8 cellular contexts compared by ENCODE assay signal in the genomic region with DNA sequence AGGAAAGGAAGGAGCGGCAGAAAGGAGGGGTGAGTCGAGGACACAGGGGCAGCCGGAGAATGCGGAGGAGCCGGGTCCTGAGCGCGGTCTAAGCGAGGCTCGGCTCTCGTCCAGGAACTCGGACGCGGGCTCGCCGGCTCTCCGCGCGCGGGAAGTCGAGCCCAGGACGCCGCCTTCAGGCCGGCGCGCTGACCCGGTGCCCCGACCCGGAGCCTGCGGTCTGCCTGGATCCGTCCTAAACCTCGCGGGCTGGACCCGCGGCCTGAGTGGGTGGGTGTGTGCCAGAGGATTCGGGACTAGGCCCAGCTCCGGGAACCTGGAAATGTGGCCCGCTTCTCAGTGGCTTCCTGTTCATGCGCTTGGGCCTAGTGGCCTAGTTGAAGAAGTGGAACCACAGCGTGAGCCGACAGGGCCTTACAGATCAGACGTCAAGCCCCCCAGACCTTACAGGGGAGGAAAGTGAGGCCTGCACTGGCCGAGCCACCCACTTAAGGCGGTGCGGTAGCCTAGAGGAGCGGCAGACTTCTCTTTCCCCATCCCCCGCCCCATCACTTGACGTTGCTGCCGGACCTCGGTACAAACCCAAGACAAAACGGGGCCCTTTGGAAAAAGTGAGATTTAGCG. TPM values are rescaled to one million over a fixed set of nuclear protein-coding genes. Genes with fewer than 3 reads are reported as not detected.
DNase-seq lines count a peak whose midpoint lies in the region; ATAC-seq and TF ChIP-seq lines count a peak whose summit lies in the region.

No MANE protein-coding gene starts in this region.

- peak; percentile 18 for DNase-seq in stimulated activated CD4-positive, alpha-beta T cell treated with anti-CD3 and anti-CD28 coated beads, Interleukin-15, amount 100 ng/mL, for 24 hours
- DNase-seq in stimulated activated CD4-positive, alpha-beta T cell treated with anti-CD3 and anti-CD28 coated beads, Interleukin-4, amount 100 ng/mL, for 4 hours: no peak
- peak; percentile 36 for DNase-seq in activated CD4-positive, alpha-beta memory T cell treated with anti-CD3 and anti-CD28 coated beads, Interleukin-2, amount 10 ng/mL, durations not matched to agents 7 days and 5 days
- DNase-seq in foreskin keratinocyte (no peak), neural crest cell (ENCODE audit: low read depth, low spot score) (no peak), occipital lobe (lab: John Stamatoyannopoulos, UW) (no peak)

- H3K27me3 Mint-ChIP-seq in activated CD4-positive, alpha-beta memory T cell treated with anti-CD3 and anti-CD28 coated beads, Interleukin-2, amount 10 ng/mL, durations not matched to agents 7 days and 5 days: peaks cover 15% of the 10 kb centered on the region
- H3K27me3 Mint-ChIP-seq in neural crest cell (ENCODE audit: low read depth): peaks cover 88% of the 10 kb centered on the region

- H3K4me1 ChIP-seq in HUES48 (ENCODE audit: control insufficient read depth, insufficient read depth, low read length): peaks cover 39% of the 10 kb centered on the region
- H3K4me1 ChIP-seq in foreskin keratinocyte: peaks cover 20% of the 10 kb centered on the region

- H3K9me3 Mint-ChIP-seq in activated CD4-positive, alpha-beta memory T cell treated with anti-CD3 and anti-CD28 coated beads, Interleukin-2, amount 10 ng/mL, durations not matched to agents 7 days and 5 days: no peaks in the 10 kb centered on the region
- no peaks in the 10 kb centered on the region for H3K9me3 Mint-ChIP-seq in neural crest cell

- peak overlapping the region; percentile 26; the same call in 1 of the 2 replicates for H3K9ac ChIP-seq in HUES48 (ENCODE audit: low read depth, low read length)

- no peaks in the 10 kb centered on the region for H3K9me3 ChIP-seq in HUES48 (ENCODE audit: control insufficient read depth, insufficient read depth, low read length)

- H3K27me3 ChIP-seq in HUES48 (ENCODE audit: control insufficient read depth, insufficient read depth, low read length): peaks cover 96% of the 10 kb centered on the region
- H3K27me3 ChIP-seq in foreskin keratinocyte: peaks cover 7% of the 10 kb centered on the region

- peak overlapping the region; percentile 96 for H3K4me3 Mint-ChIP-seq in activated CD4-positive, alpha-beta memory T cell treated with anti-CD3 and anti-CD28 coated beads, Interleukin-2, amount 10 ng/mL, durations not matched to agents 7 days and 5 days
- peak overlapping the region; percentile 86 for H3K4me3 Mint-ChIP-seq in neural crest cell

- peak overlapping the region; percentile 76 for H3K4me3 ChIP-seq in HUES48 (ENCODE audit: low read depth, low read length)

- peaks cover 33% of the 10 kb centered on the region for H3K4me1 Mint-ChIP-seq in activated CD4-positive, alpha-beta memory T cell treated with anti-CD3 and anti-CD28 coated beads, Interleukin-2, amount 10 ng/mL, durations not matched to agents 7 days and 5 days
- peaks cover 13% of the 10 kb centered on the region for H3K4me1 Mint-ChIP-seq in neural crest cell

- H3K27ac Mint-ChIP-seq in activated CD4-positive, alpha-beta memory T cell treated with anti-CD3 and anti-CD28 coated beads, Interleukin-2, amount 10 ng/mL, durations not matched to agents 7 days and 5 days: peak overlapping the region; percentile 98
- H3K27ac Mint-ChIP-seq in neural crest cell (ENCODE audit: unreplicated experiment): no peak overlapping the region

- peaks cover 6% of the 10 kb centered on the region for H3K36me3 Mint-ChIP-seq in activated CD4-positive, alpha-beta memory T cell treated with anti-CD3 and anti-CD28 coated beads, Interleukin-2, amount 10 ng/mL, durations not matched to agents 7 days and 5 days (ENCODE audit: low read depth)
- H3K36me3 Mint-ChIP-seq in neural crest cell (ENCODE audit: low read depth): no peaks in the 10 kb centered on the region

- POLR2A ChIA-PET in activated CD4-positive, alpha-beta memory T cell treated with anti-CD3 and anti-CD28 coated beads, Interleukin-2, amount 10 ng/mL, durations not matched to agents 7 days and 5 days (lab: Charles Lee): interaction anchor here (0.9 to 4.0 kb wide), 17 partner anchors 7 to 192 kb away, joined by 3 to 29 read pairs (median 4); a partner anchor contains a TSS

- peak; percentile 48 for TF ChIP-seq CTCF in foreskin keratinocyte (conservative IDR thresholded peaks at IDR 0.05)
- TF ChIP-seq CTCF in neural crest cell (conservative IDR thresholded peaks at IDR 0.05): peak; percentile 37

- no peaks in the 10 kb centered on the region for H3K36me3 ChIP-seq in HUES48 (ENCODE audit: control insufficient read depth, insufficient read depth, low read length)

- ATAC-seq in foreskin keratinocyte (peak; percentile 36), GM19463 (IDR thresholded peaks at IDR 0.05; ENCODE audit: unreplicated experiment) (no peak)

- CTCF ChIA-PET in activated CD4-positive, alpha-beta memory T cell treated with anti-CD3 and anti-CD28 coated beads, Interleukin-2, amount 10 ng/mL, durations not matched to agents 7 days and 5 days (lab: Charles Lee): interaction anchor here (1.0 to 8.3 kb wide), 4 partner anchors 12 to 182 kb away, joined by 3 to 72 read pairs (median 6); a partner anchor contains a TSS

- H3K27ac ChIP-seq in HUES48 (ENCODE audit: low read depth, low read length): no peak overlapping the region
- peak overlapping the region; percentile 86 for H3K27ac ChIP-seq in foreskin keratinocyte

RNA-seq across cellular contexts. Expression of a gene that starts 1.2 kb away (rescaled TPM):
- total RNA-seq in activated CD4-positive, alpha-beta memory T cell treated with anti-CD3 and anti-CD28 coated beads, Interleukin-2, amount 10 ng/mL, durations not matched to agents 7 days and 5 days: 1 to 10 TPM; 2.6 TPM
- total RNA-seq in foreskin keratinocyte (0.71 and 1.4 TPM in 2 replicates), neural crest cell (0.21 TPM in 1 of 2 replicates, not detected in the other), occipital lobe (0.62 TPM)
- 0.56 and 0.67 TPM in 2 replicates for polyA plus RNA-seq in foreskin keratinocyte

RNA-seq across cellular contexts. Expression of a gene that starts 1.6 kb away (rescaled TPM):
- 10 to 100 TPM; 19.4 to 23.2 TPM for total RNA-seq in activated CD4-positive, alpha-beta memory T cell treated with anti-CD3 and anti-CD28 coated beads, Interleukin-2, amount 10 ng/mL, durations not matched to agents 7 days and 5 days
- 4.9 and 12.8 TPM in 2 replicates for total RNA-seq in foreskin keratinocyte
- polyA plus RNA-seq in foreskin keratinocyte: 10.1 and 20.8 TPM in 2 replicates
- total RNA-seq in neural crest cell: 0.68 TPM in 1 of 2 replicates, not detected in the other
- total RNA-seq in occipital lobe: not detected

RNA-seq across cellular contexts. Expression of a gene that starts 13.3 kb away (rescaled TPM):
- total RNA-seq in activated CD4-positive, alpha-beta memory T cell treated with anti-CD3 and anti-CD28 coated beads, Interleukin-2, amount 10 ng/mL, durations not matched to agents 7 days and 5 days: 1 to 10 TPM; 2.5 to 3.4 TPM
- total RNA-seq in foreskin keratinocyte (4.7 and 9.0 TPM in 2 replicates), neural crest cell (not detected in 2 replicates), occipital lobe (0.16 TPM)
- 2.9 and 4.3 TPM in 2 replicates for polyA plus RNA-seq in foreskin keratinocyte

Comparison
In these comparisons a context has a peak if more than half of its experiments do, and no peak if none do; other contexts are left out.
1. DNase-seq: peak in stimulated activated CD4-positive, alpha-beta T cell treated with anti-CD3 and anti-CD28 coated beads, Interleukin-15, amount 100 ng/mL, for 24 hours (single experiment) and activated CD4-positive, alpha-beta memory T cell treated with anti-CD3 and anti-CD28 coated beads, Interleukin-2, amount 10 ng/mL, durations not matched to agents 7 days and 5 days (single experiment); none in stimulated activated CD4-positive, alpha-beta T cell treated with anti-CD3 and anti-CD28 coated beads, Interleukin-4, amount 100 ng/mL, for 4 hours (0 of 2), foreskin keratinocyte (0 of 2), neural crest cell (single experiment) and occipital lobe (single experiment).